Comparison of ENCODE assay signal across 7 cellular contexts in the genomic region with DNA sequence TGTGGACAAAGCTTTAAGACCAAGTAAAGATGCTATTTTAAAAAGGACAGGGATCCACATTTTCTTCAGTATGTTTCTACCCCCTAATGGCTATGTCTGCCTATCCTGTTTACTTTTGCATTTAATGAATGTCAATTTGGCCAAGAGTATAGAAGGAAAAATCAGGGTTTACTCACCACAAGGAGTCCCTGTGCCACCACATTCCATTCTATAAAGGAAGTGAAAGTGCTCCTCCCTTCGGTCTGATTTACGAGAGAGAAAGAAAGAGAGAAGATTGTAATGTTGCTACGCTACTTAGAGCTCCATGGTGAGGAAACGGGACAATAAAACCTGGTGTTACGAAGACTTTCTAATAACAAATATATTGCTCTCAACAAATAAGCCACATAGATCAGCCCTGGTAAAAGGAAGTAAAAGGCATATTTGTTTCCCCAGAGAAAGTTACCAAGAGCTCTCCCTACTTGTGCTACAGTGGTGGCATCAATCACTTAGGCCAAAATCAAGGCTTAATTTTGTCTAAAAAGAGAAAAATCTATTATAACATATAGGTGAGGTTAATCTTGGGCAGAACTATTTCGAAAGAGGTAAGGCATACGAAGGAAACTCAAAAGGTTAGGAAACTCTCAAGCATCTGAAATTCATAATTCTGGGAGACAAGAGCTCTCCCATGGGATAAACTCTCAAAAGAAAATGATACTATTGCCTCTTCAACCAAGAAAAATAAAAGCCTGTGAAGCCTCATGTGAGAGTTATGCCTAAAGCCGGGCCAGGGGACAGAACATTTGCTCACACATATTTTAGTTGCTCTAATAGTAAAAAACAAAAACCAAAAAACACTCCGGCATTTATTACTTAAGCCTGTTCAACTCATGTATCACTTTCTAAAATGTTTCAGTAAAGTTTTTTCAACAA. TPM values are rescaled to one million over a fixed set of nuclear protein-coding genes. Genes with fewer than 3 reads are reported as not detected.
A peak's percentile ranks its signal among the peaks of the same experiment; 100 is the strongest.
DNase-seq lines count a peak whose midpoint lies in the region; ATAC-seq, FAIRE-seq and TF ChIP-seq lines count a peak whose summit lies in the region.

No MANE protein-coding gene starts in this region.

- peak overlapping the region; percentile 10; the same call in 1 of the 2 replicates for H3K4me3 ChIP-seq in SJSA1
- H3K4me3 ChIP-seq in foreskin fibroblast (ENCODE audit: low read depth in 1 of 2, low read length in 2 of 2): no peak overlapping the region
- H3K4me3 ChIP-seq in pancreas: no peak overlapping the region

- H3K27ac ChIP-seq in SJSA1 (peak overlapping the region; percentile 57), pancreas (peak overlapping the region; percentile 29 to 67 (median 44))

- TF ChIP-seq CTCF in foreskin fibroblast (IDR thresholded peaks at IDR 0.05; ENCODE audit: low read depth, low read length): peak; percentile 16
- no peak for TF ChIP-seq CTCF in pancreas (IDR thresholded peaks at IDR 0.05)

- DNase-seq in SJSA1 (ENCODE audit: low read depth in 1 of 2, low spot score in 2 of 2) (peak in 1 of 2 experiments; percentile 63), foreskin fibroblast (peak; percentile 28 to 64), pancreas (peak in 1 of 6 donors; percentile 5), NCI-H2196 treated with DMSO at 0.1 percent for 48 hours (lab: John Stamatoyannopoulos, UW; ENCODE audit: unreplicated experiment) (no peak)

- FAIRE-seq in pancreas (lab: Jason Lieb, UNC): peak; percentile 92

- H3K36me3 ChIP-seq in SJSA1 (no peaks in the 10 kb centered on the region), pancreas (no peaks in the 10 kb centered on the region)

- no peaks in the 10 kb centered on the region for H3K27me3 ChIP-seq in SJSA1 (replicated peaks)
- no peaks in the 10 kb centered on the region for H3K27me3 ChIP-seq in pancreas

- no peaks in the 10 kb centered on the region for H3K9me3 ChIP-seq in SJSA1 (replicated peaks)
- H3K9me3 ChIP-seq in pancreas: no peaks in the 10 kb centered on the region

- peak; percentile 92 for ATAC-seq in GM18868 (IDR thresholded peaks at IDR 0.05; ENCODE audit: unreplicated experiment)
- peak; percentile 73 for ATAC-seq in HG03159 (IDR thresholded peaks at IDR 0.05; ENCODE audit: unreplicated experiment)
- ATAC-seq in pancreas: peak; percentile 49 to 87 (median 86)
- no peak for ATAC-seq in HG03025 (IDR thresholded peaks at IDR 0.05; ENCODE audit: low FRiP score, unreplicated experiment)

- WGBS in pancreas, 2 donors: 70 to 72% methylated on average over 9 of the region's 9 CpGs

- peaks cover 3% of the 10 kb centered on the region; the same call in 1 of the 2 replicates for H3K4me1 ChIP-seq in SJSA1 (replicated peaks)
- peaks cover 0 to 22% (median 9%) of the 10 kb centered on the region in 3 donors for H3K4me1 ChIP-seq in pancreas

- intact Hi-C loops in pancreas (cut with DNase I): loop anchor here in 1 of 3 donors (10.0 kb wide), 1 partner anchor 172 kb away; no protein-coding TSS in a partner anchor

RNA-seq across cellular contexts. Expression of a gene that starts 29.5 kb away (rescaled TPM):
- total RNA-seq in SJSA1 (2014; rRNA removed; shearing (Covaris generic)): 8.9 and 9.6 TPM in 2 replicates
- 10 to 100 TPM; 13.8 to 27.7 (median 19.2) TPM for total RNA-seq in pancreas
- 10 to 100 TPM in 1 of 2 donors, 1 to 10 TPM in 1; 7.3 to 21.3 TPM for polyA plus RNA-seq in pancreas
